ENCODE assay signal across 23 cellular contexts in genomic region chr6:79833806-79834205, GRCh38.
A peak's percentile ranks its signal among the peaks of the same experiment; 100 is the strongest.
DNase-seq lines count a peak whose midpoint lies in the region; TF ChIP-seq lines count a peak whose summit lies in the region.
"Had no signal": no experiment of that assay in that cellular context is flagged by ENCODE, and none has a peak within 500 bp of the region (broad histone marks: within the 10 kb centered on the region; RNA-seq: fewer than 3 reads in every experiment).

No MANE protein-coding gene starts in this region.

- H3K9ac ChIP-seq in adipocyte (ENCODE audit: low read length), result no peak overlapping the region
- H3K9ac ChIP-seq: KMS-11 had no signal

- H3K27ac ChIP-seq in coronary artery, result no peak overlapping the region
- H3K27ac ChIP-seq: A549, KMS-11, PC-9, SJSA1 had no signal

- no peaks in the 10 kb centered on the region for H3K4me1 ChIP-seq in adipocyte (ENCODE audit: control insufficient read depth, insufficient read depth, low read length)
- H3K4me1 ChIP-seq: A549, SJSA1 had no signal

- H3K27me3 ChIP-seq in adipocyte (replicated peaks; ENCODE audit: control insufficient read depth, insufficient read depth, low read length), result no peaks in the 10 kb centered on the region
- H3K27me3 ChIP-seq: SJSA1 had no signal

- no peaks in the 10 kb centered on the region for H3K36me3 ChIP-seq in adipocyte (ENCODE audit: control insufficient read depth, insufficient read depth, low read length, severe bottlenecking)
- H3K36me3 ChIP-seq: SJSA1 had no signal

- DNase-seq in HFF-Myc (ENCODE audit: extremely low read depth, low read depth), result peak; percentile 67
- DNase-seq in adipocyte (ENCODE audit: low read depth), result peak; percentile 27
- peak; percentile 16 to 61 for DNase-seq in foreskin fibroblast
- no peak for DNase-seq in LoVo (ENCODE audit: low spot score)
- DNase-seq in DMS79 (lab: John Stamatoyannopoulos, UW), result no peak
- no peak for DNase-seq in MV-4-11 (lab: John Stamatoyannopoulos, UW)
- no peak for DNase-seq in coronary artery (ENCODE audit: low spot score)
- DNase-seq: C1 segment of cervical spinal cord; Caco-2; CD8-positive, alpha-beta T cell; H9; HFFc6; NCI-H1092; NCI-H1417 treated with DMSO at 0.1 percent for 48 hours; NCI-H1694 treated with DMSO at 0.1 percent for 48 hours; PC-9; Right ventricle myocardium superior; RPMI8226; T-cell had no signal

- no peak overlapping the region for H3K4me3 ChIP-seq in HFF-Myc (replicated peaks; ENCODE audit: low read depth, low read length)
- no peak overlapping the region for H3K4me3 ChIP-seq in adipocyte (ENCODE audit: low read length)
- H3K4me3 ChIP-seq in foreskin fibroblast (ENCODE audit: low read depth in 1 of 2, low read length in 2 of 2), result no peak overlapping the region
- H3K4me3 ChIP-seq in coronary artery, result no peak overlapping the region
- H3K4me3 ChIP-seq: A549, GM23338, PC-9, SJSA1 had no signal

- TF ChIP-seq CTCF in HFF-Myc (IDR thresholded peaks at IDR 0.05; ENCODE audit: low read depth, low read length, missing control alignments), result no peak
- no peak for TF ChIP-seq CTCF in foreskin fibroblast (IDR thresholded peaks at IDR 0.05; ENCODE audit: low read depth, low read length)
- no peak for TF ChIP-seq CTCF in coronary artery (IDR thresholded peaks at IDR 0.05)

- H3K9me3 ChIP-seq in adipocyte (ENCODE audit: control insufficient read depth, low read length), result peaks cover 8% of the 10 kb centered on the region
- H3K9me3 ChIP-seq: A549, Caco-2, SJSA1 had no signal

Comparison
In these comparisons a context has a peak if more than half of its experiments do, and no peak if none do; other contexts are left out.
1. DNase-seq: peak in HFF-Myc (single experiment), adipocyte (single experiment) and foreskin fibroblast (2 of 2); none in LoVo (single experiment), DMS79 (single experiment), MV-4-11 (single experiment) and coronary artery (single experiment).